1 cellular context compared by ENCODE assay signal in genomic region chr4:102586002-102586643, GRCh38.
TF ChIP-seq lines count a peak whose summit lies in the region.

No MANE protein-coding gene starts in this region.

TF ChIP-seq in WTC11, 78 proteins besides CTCF, POLR2A, EP300 and RAD21 (continued from another document):
- no peak for TF ChIP-seq ZMAT4 (CRISPR knock-in tag; IDR thresholded peaks at IDR 0.05)
